ENCODE assay signal across 8 cellular contexts in the genomic region with DNA sequence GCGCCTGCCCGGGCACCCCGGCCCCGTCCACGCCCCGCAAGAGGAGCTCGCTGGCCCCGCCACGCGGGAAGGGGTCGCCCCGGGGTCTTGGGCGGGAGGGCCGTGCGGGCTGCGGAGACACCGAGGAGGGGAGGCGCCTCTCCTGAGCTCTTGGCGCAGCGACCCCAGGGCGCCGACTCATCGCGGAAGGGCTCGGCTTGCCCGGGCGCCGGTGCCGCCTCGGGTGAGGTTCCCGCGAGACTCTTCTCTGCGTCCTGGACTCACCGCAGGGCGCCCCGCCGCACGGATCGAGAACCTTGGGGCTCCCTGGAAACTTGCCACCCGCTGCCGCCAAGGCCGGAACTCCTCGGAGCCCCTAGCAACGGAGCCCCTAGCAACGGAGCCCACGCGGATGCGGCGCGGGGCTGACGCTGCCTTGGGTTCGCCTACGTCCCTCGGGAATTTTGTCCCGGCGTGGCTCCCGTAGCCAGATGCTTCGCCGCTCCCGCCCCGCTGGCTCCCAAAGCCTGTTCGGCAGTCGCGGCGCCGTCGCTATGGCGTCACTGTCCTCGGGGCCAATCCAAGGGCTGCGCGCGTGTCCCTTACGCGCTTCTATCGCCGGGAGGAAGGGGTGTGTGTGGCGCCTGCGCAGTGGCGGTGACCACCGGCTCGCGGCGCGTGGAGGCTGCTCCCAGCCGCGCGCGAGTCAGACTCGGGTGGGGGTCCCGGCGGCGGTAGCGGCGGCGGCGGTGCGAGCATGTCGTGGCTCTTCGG. TPM values are rescaled to one million over a fixed set of nuclear protein-coding genes. Genes with fewer than 3 reads are reported as not detected.
A peak's percentile ranks its signal among the peaks of the same experiment; 100 is the strongest.
DNase-seq lines count a peak whose midpoint lies in the region; ATAC-seq and TF ChIP-seq lines count a peak whose summit lies in the region.

A gene (plus strand): TSS at position 630 of the 753 bp plus-strand sequence. CDS start 107 bp downstream, at position 737.

- H3K36me3 Mint-ChIP-seq in HFFc6 (ENCODE audit: low read depth) = peaks cover 8% of the 10 kb centered on the region

- peaks cover 10% of the 10 kb centered on the region for H3K36me3 ChIP-seq in neuron (ENCODE audit: insufficient read depth, low read length)

- peak within 1 kb of the TSS; percentile 65 for H2AFZ ChIP-seq in neuron (ENCODE audit: low read depth, low read length)

- peak within 1 kb of the TSS; percentile 77 for H3K4me3 ChIP-seq in neuron (ENCODE audit: low read length)

- H3K4me1 Mint-ChIP-seq in HFFc6 (ENCODE audit: low read depth) = peaks cover 8% of the 10 kb centered on the region

- H3K27ac ChIP-seq in foreskin keratinocyte = peak within 1 kb of the TSS; percentile 80

- peak within 1 kb of the TSS; percentile 89 for H3K4me3 Mint-ChIP-seq in HFFc6

- DNase-seq in GM04504 (ENCODE audit: low read depth) (peak; percentile 97), HFFc6 (peak; percentile 96), NAMALWA (ENCODE audit: low spot score) (peak; percentile 98), SK-MEL-5 (ENCODE audit: low read depth, low spot score) (peak; percentile 97), foreskin keratinocyte (peak; percentile 90 to 95), stromal cell of bone marrow (ENCODE audit: low read depth) (peak; percentile 96)
- peak; percentile 78 to 91 (median 89) for DNase-seq in activated naive CD4-positive, alpha-beta T cell (lab: John Stamatoyannopoulos, UW)

- ATAC-seq in foreskin keratinocyte = peak; percentile 84

- TF ChIP-seq CTCF in HFFc6 (IDR thresholded peaks at IDR 0.05) = no peak; the same call in 1 of the 2 replicates
- TF ChIP-seq CTCF in foreskin keratinocyte (conservative IDR thresholded peaks at IDR 0.05) = no peak

- in situ Hi-C loops in SK-MEL-5 (cut with HindIII; ENCODE audit: low pct_unique_long_range_greater_than_20kb, low sequenced_read_pairs) = no loop called here

- no peaks in the 10 kb centered on the region for H3K27me3 ChIP-seq in foreskin keratinocyte
- no peaks in the 10 kb centered on the region for H3K27me3 ChIP-seq in neuron (ENCODE audit: insufficient read depth, low read length)

- H3K27me3 Mint-ChIP-seq in HFFc6 (ENCODE audit: insufficient read depth) = no peaks in the 10 kb centered on the region

- H3K9me3 ChIP-seq in neuron (ENCODE audit: low read length) = no peaks in the 10 kb centered on the region

- H3K9me3 Mint-ChIP-seq in HFFc6 = no peaks in the 10 kb centered on the region

- H3K27ac Mint-ChIP-seq in HFFc6 = peak within 1 kb of the TSS; percentile 92

- no peaks in the 10 kb centered on the region for H3K4me1 ChIP-seq in foreskin keratinocyte
- H3K4me1 ChIP-seq in neuron (ENCODE audit: insufficient read depth, low read length) = peaks cover 3% of the 10 kb centered on the region

RNA-seq across cellular contexts. Expression of the gene that starts here (rescaled TPM):
- 10 to 100 TPM; 48.7 to 61.5 (median 54.0) TPM for total RNA-seq in HFFc6 (2021; fragmentation: NEBNext Ultra II Directional; extraction: Animal tissue kit (Norgen Biotek cat#: 25700))
- 32.1 and 36.5 TPM in 2 replicates for total RNA-seq in SK-MEL-5 (2014; rRNA removed; shearing (Covaris generic))
- polyA plus RNA-seq in SK-MEL-5 (2015; cell fraction: cytosol; rRNA removed) = 43.6 and 51.5 TPM in 2 replicates
- 56.9 and 75.0 TPM in 2 replicates for polyA plus RNA-seq in SK-MEL-5 (2015; cell fraction: nucleus; rRNA removed)
- 59.5 and 60.1 TPM in 2 replicates for total RNA-seq in foreskin keratinocyte
- 64.4 and 66.8 TPM in 2 replicates for polyA plus RNA-seq in foreskin keratinocyte

Comparison
In these comparisons a context has a peak if more than half of its experiments do, and no peak if none do; other contexts are left out.
1. Peak in every context shown above with its lines: DNase-seq, ATAC-seq, H3K4me3 ChIP-seq and H3K27ac ChIP-seq.